21 cellular contexts compared by ENCODE assay signal in the genomic region with DNA sequence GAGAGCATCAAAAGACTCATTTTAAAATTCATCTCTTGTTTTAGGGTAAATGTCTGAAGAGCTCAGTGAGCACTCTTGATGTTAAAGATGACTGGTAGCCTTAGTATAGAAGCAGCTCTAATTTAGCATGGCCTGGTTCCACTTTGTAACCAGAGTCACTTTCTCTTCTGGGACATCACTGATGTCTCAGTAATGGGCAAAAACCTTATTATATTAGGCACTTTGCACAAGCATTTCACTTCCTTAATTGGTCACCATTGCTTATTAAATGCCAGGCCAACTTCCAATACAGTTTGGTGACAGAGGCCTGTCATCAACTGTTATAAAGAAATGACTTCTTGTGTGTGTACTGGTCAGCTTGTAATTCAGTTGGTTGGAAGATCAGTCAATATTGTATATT. TPM values are rescaled to one million over a fixed set of nuclear protein-coding genes. Genes with fewer than 3 reads are reported as not detected.
DNase-seq lines count a peak whose midpoint lies in the region; ATAC-seq, FAIRE-seq and TF ChIP-seq lines count a peak whose summit lies in the region.
"Had no signal": no experiment of that assay in that cellular context is flagged by ENCODE, and none has a peak within 500 bp of the region (broad histone marks: within the 10 kb centered on the region; RNA-seq: fewer than 3 reads in every experiment).

No MANE protein-coding gene starts in this region.

- DNase-seq in DMS153 treated with DMSO at 0.1 percent for 48 hours (lab: John Stamatoyannopoulos, UW; ENCODE audit: unreplicated experiment) (peak; percentile 48), GM19239 (ENCODE audit: insufficient read length, low spot score) (no peak), NCI-H2029 treated with DMSO at 0.1 percent for 48 hours (lab: John Stamatoyannopoulos, UW) (peak; percentile 39), mesenchymal stem cell (no peak), endothelial cell (ENCODE audit: low spot score) (no peak), superior temporal gyrus (ENCODE audit: extremely low spot score) (no peak), NCI-H82 treated with DMSO at 0.1 percent for 48 hours (lab: John Stamatoyannopoulos, UW; ENCODE audit: unreplicated experiment) (no peak)
- DNase-seq: ACHN; activated naive CD4-positive, alpha-beta T cell treated with anti-CD3 and anti-CD28 coated beads, Interleukin-2, amount 10 ng/mL, durations not matched to agents 7 days and 5 days; COR-L47; left colon; NCI-H1105; NCI-H2227 treated with DMSO at 0.1 percent for 48 hours; PC-9 had no signal

- no peak overlapping the region for H4K91ac ChIP-seq in mesenchymal stem cell (ENCODE audit: low read length)

- H2BK15ac ChIP-seq in mesenchymal stem cell (ENCODE audit: low read depth, poor library complexity, severe bottlenecking) = no peak overlapping the region

- H2AFZ ChIP-seq in mesenchymal stem cell (ENCODE audit: low read depth, low read length) = no peak overlapping the region
- H2AFZ ChIP-seq: hepatocyte, PC-9 had no signal

- no peak overlapping the region for H2AK5ac ChIP-seq in mesenchymal stem cell (ENCODE audit: low read length, severe bottlenecking)

- H3K9me3 ChIP-seq in mesenchymal stem cell (ENCODE audit: control insufficient read depth, low read length) = no peaks in the 10 kb centered on the region
- H3K9me3 ChIP-seq: prostate gland, suprapubic skin had no signal

- H2BK5ac ChIP-seq in mesenchymal stem cell (ENCODE audit: low read depth, low read length, poor library complexity, severe bottlenecking) = no peak overlapping the region

- H3K4me3 ChIP-seq in mesenchymal stem cell (ENCODE audit: insufficient read depth in 1 of 2, low read depth in 1 of 2, low read length in 2 of 2) = no peak overlapping the region
- H3K4me3 ChIP-seq: hepatocyte, PC-9, prostate gland, suprapubic skin had no signal

- no peak overlapping the region for H3K14ac ChIP-seq in mesenchymal stem cell (ENCODE audit: low read length in 2 of 2)

- no peaks in the 10 kb centered on the region for H3K79me1 ChIP-seq in mesenchymal stem cell (replicated peaks; ENCODE audit: low read length, poor library complexity, severe bottlenecking)

- H3K9me3 Mint-ChIP-seq in endothelial cell (ENCODE audit: unreplicated experiment) = no peaks in the 10 kb centered on the region
- H3K9me3 Mint-ChIP-seq: activated naive CD4-positive, alpha-beta T cell treated with anti-CD3 and anti-CD28 coated beads, Interleukin-2, amount 10 ng/mL, durations not matched to agents 7 days and 5 days had no signal

- no peak overlapping the region for H3K9ac ChIP-seq in mesenchymal stem cell (ENCODE audit: low read length)

- H3K4ac ChIP-seq in mesenchymal stem cell (ENCODE audit: low read depth in 1 of 2, low read length in 2 of 2) = no peak overlapping the region

- no peak overlapping the region for H2BK12ac ChIP-seq in mesenchymal stem cell (ENCODE audit: low read length in 2 of 2)

- no peak overlapping the region for H2BK120ac ChIP-seq in mesenchymal stem cell (ENCODE audit: low read depth, low read length)

- H3K27ac Mint-ChIP-seq in endothelial cell (ENCODE audit: unreplicated experiment) = no peak overlapping the region
- H3K27ac Mint-ChIP-seq: activated naive CD4-positive, alpha-beta T cell treated with anti-CD3 and anti-CD28 coated beads, Interleukin-2, amount 10 ng/mL, durations not matched to agents 7 days and 5 days; brain had no signal

- H3K36me3 ChIP-seq in mesenchymal stem cell (ENCODE audit: control insufficient read depth in 1 of 2, insufficient read depth in 2 of 2, low read depth in 1 of 2, low read length in 2 of 2) = no peaks in the 10 kb centered on the region
- H3K36me3 ChIP-seq: prostate gland, suprapubic skin had no signal

- no peak overlapping the region for H3K23ac ChIP-seq in mesenchymal stem cell (ENCODE audit: low read length in 2 of 2)

- no peak for TF ChIP-seq CTCF in endothelial cell (IDR thresholded peaks at IDR 0.05; ENCODE audit: unreplicated experiment)

- no peak overlapping the region for H3K27ac ChIP-seq in mesenchymal stem cell (ENCODE audit: low read length, poor library complexity, severe bottlenecking)
- H3K27ac ChIP-seq: hepatocyte, PC-9, prostate gland, suprapubic skin had no signal

- peaks cover 27% of the 10 kb centered on the region for H3K4me1 Mint-ChIP-seq in endothelial cell (ENCODE audit: unreplicated experiment)

- H3K27me3 Mint-ChIP-seq in endothelial cell (ENCODE audit: unreplicated experiment) = peaks cover 2% of the 10 kb centered on the region

- peaks cover 0 to 6% of the 10 kb centered on the region in 2 experiments for H3K27me3 ChIP-seq in mesenchymal stem cell (ENCODE audit: control insufficient read depth in 1 of 2, insufficient read depth in 1 of 2, low read length in 2 of 2)
- H3K27me3 ChIP-seq: hepatocyte, suprapubic skin had no signal

- no peak overlapping the region for H3K4me2 ChIP-seq in mesenchymal stem cell (ENCODE audit: low read length, poor library complexity, severe bottlenecking)
- H3K4me2 ChIP-seq: hepatocyte, PC-9 had no signal

- H3K4me3 Mint-ChIP-seq in endothelial cell (ENCODE audit: unreplicated experiment) = no peak overlapping the region
- H3K4me3 Mint-ChIP-seq: activated naive CD4-positive, alpha-beta T cell treated with anti-CD3 and anti-CD28 coated beads, Interleukin-2, amount 10 ng/mL, durations not matched to agents 7 days and 5 days; brain had no signal

- ATAC-seq in HG02852 (IDR thresholded peaks at IDR 0.05; ENCODE audit: unreplicated experiment) = peak; percentile 26
- ATAC-seq: HCT116, HepG2, left colon had no signal

- peaks cover 15% of the 10 kb centered on the region for H3K4me1 ChIP-seq in mesenchymal stem cell (ENCODE audit: control insufficient read depth, insufficient read depth, low read depth, low read length)

- no peak overlapping the region for H4K8ac ChIP-seq in mesenchymal stem cell (ENCODE audit: low read length)

- peak; percentile 80 for FAIRE-seq in GM19239 (lab: Jason Lieb, UNC)
- FAIRE-seq: HepG2 had no signal

- no peaks in the 10 kb centered on the region for H3K36me3 Mint-ChIP-seq in endothelial cell (ENCODE audit: low read depth, unreplicated experiment)
- H3K36me3 Mint-ChIP-seq: activated naive CD4-positive, alpha-beta T cell treated with anti-CD3 and anti-CD28 coated beads, Interleukin-2, amount 10 ng/mL, durations not matched to agents 7 days and 5 days; brain had no signal

- no peak overlapping the region for H3K18ac ChIP-seq in mesenchymal stem cell (ENCODE audit: low read depth in 1 of 2, low read length in 2 of 2)

RNA-seq across cellular contexts. Expression of a gene that starts 53.0 kb away (rescaled TPM):
- 1.3 TPM for polyA plus RNA-seq in mesenchymal stem cell (2013, experiment 1 of 2)
- 1.4 TPM for polyA plus RNA-seq in mesenchymal stem cell (2013, experiment 2 of 2)
- total RNA-seq in endothelial cell (ENCODE audit: unreplicated experiment) = 5.6 TPM
- total RNA-seq: hepatocyte, HepG2 had no signal
- polyA plus RNA-seq: HepG2 had no signal

Comparison
In these comparisons a context has a peak if more than half of its experiments do, and no peak if none do; other contexts are left out.
1. DNase-seq: peak in DMS153 treated with DMSO at 0.1 percent for 48 hours (single experiment) and NCI-H2029 treated with DMSO at 0.1 percent for 48 hours (single experiment); none in GM19239 (single experiment), mesenchymal stem cell (single experiment), endothelial cell (single experiment), superior temporal gyrus (single experiment) and NCI-H82 treated with DMSO at 0.1 percent for 48 hours (single experiment).